In the genomic region with DNA sequence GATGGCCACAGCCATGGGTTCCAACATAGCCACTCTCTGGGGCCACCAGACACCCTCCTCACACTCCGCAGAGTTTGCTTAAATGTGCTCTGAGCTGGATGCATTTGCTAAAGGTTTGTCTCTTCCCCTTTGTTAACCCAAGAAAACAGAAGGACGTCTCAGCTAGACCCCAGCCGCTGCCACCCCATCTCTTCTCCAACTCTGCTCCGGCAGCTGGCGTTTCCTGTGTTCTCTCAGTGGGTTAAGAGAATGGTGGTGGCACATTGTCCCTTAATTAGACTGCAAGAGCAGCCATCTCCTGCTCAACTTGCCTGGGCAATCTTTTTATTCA, we compare ENCODE assay signal across 13 cellular contexts. TPM values are rescaled to one million over a fixed set of nuclear protein-coding genes. Genes with fewer than 3 reads are reported as not detected.
DNase-seq lines count a peak whose midpoint lies in the region; ATAC-seq lines count a peak whose summit lies in the region.
"Had no signal": no experiment of that assay in that cellular context is flagged by ENCODE, and none has a peak within 500 bp of the region (broad histone marks: within the 10 kb centered on the region; RNA-seq: fewer than 3 reads in every experiment).

No MANE protein-coding gene starts in this region.

- H3K4me3 Mint-ChIP-seq in IgD-negative memory B cell = peak overlapping the region; percentile 63 to 88 (median 76)
- H3K4me3 Mint-ChIP-seq in naive thymus-derived CD8-positive, alpha-beta T cell = peak overlapping the region; percentile 49 to 89 (median 84)
- H3K4me3 Mint-ChIP-seq: mesothelial cell of epicardium had no signal

- peak; percentile 36 for DNase-seq in GF-D8 (lab: John Stamatoyannopoulos, UW)
- DNase-seq in activated T-cell treated with anti-CD3 and anti-CD28 coated beads, Interleukin-2, amount 50 U/mL, for 48 hours = peak; percentile 49 to 58
- peak in 2 of 10 donors; percentile 21 to 26 for DNase-seq in naive thymus-derived CD8-positive, alpha-beta T cell
- no peak for DNase-seq in NCI-H1694 treated with DMSO at 0.1 percent for 48 hours (lab: John Stamatoyannopoulos, UW)
- DNase-seq: activated gamma-delta T cell; DMS53; heart right ventricle; NK-92 treated with Interleukin-12 subunit alpha and Interleukin-12 subunit beta, amount 100 ng/mL, for 24 hours had no signal

- peaks cover 14% of the 10 kb centered on the region for H3K27me3 Mint-ChIP-seq in IgD-negative memory B cell
- H3K27me3 Mint-ChIP-seq in naive thymus-derived CD8-positive, alpha-beta T cell = no peaks in the 10 kb centered on the region

- H3K27ac Mint-ChIP-seq in IgD-negative memory B cell = peak overlapping the region; percentile 89 to 97 (median 93)
- H3K27ac Mint-ChIP-seq in naive thymus-derived CD8-positive, alpha-beta T cell = peak overlapping the region; percentile 93 to 100 (median 98)
- H3K27ac Mint-ChIP-seq: mesothelial cell of epicardium had no signal

- H3K9me3 Mint-ChIP-seq in IgD-negative memory B cell = peaks cover 0 to 6% (median 2%) of the 10 kb centered on the region in 3 donors
- peaks cover 0 to 4% (median 0%) of the 10 kb centered on the region in 9 donors for H3K9me3 Mint-ChIP-seq in naive thymus-derived CD8-positive, alpha-beta T cell

- no peak for ATAC-seq in naive thymus-derived CD8-positive, alpha-beta T cell
- ATAC-seq in HG03175 (IDR thresholded peaks at IDR 0.05; ENCODE audit: unreplicated experiment) (no peak), GM21619 (IDR thresholded peaks at IDR 0.05; ENCODE audit: unreplicated experiment) (no peak)
- ATAC-seq: heart right ventricle, sciatic nerve had no signal

- H3K4me1 Mint-ChIP-seq in IgD-negative memory B cell = peaks cover 41 to 71% (median 58%) of the 10 kb centered on the region in 3 donors
- peaks cover 19 to 93% (median 81%) of the 10 kb centered on the region in 4 donors for H3K4me1 Mint-ChIP-seq in naive thymus-derived CD8-positive, alpha-beta T cell

- POLR2A ChIA-PET in naive thymus-derived CD8-positive, alpha-beta T cell (lab: Charles Lee) = interaction anchor here (0.7 to 20.9 kb wide), 15 partner anchors 9 to 385 kb away, joined by 3 to 1055 read pairs (median 39); partner anchors contain the start of gene TMSB4X

- H3K36me3 Mint-ChIP-seq in IgD-negative memory B cell = no peaks in the 10 kb centered on the region
- H3K36me3 Mint-ChIP-seq in naive thymus-derived CD8-positive, alpha-beta T cell = peaks cover 0 to 2% (median 0%) of the 10 kb centered on the region in 3 donors
- H3K36me3 Mint-ChIP-seq: mesothelial cell of epicardium had no signal

RNA-seq across cellular contexts. Expression of gene FAM9C, which starts 43.7 kb away (rescaled TPM):
- polyA plus RNA-seq in IgD-negative memory B cell = not detected
- not detected for total RNA-seq in naive thymus-derived CD8-positive, alpha-beta T cell
- not detected for polyA plus RNA-seq in naive thymus-derived CD8-positive, alpha-beta T cell
- total RNA-seq: sciatic nerve had no signal
- polyA plus RNA-seq: heart right ventricle had no signal
